Comparison of ENCODE assay signal across 17 cellular contexts in genomic region chr4:71239365-71239764, GRCh38.
DNase-seq lines count a peak whose midpoint lies in the region; ATAC-seq, FAIRE-seq and TF ChIP-seq lines count a peak whose summit lies in the region.
"Had no signal": no experiment of that assay in that cellular context is flagged by ENCODE, and none has a peak within 500 bp of the region (broad histone marks: within the 10 kb centered on the region; RNA-seq: fewer than 3 reads in every experiment).

No MANE protein-coding gene starts in this region.

- FAIRE-seq in H54 (lab: Jason Lieb, UNC), result no peak
- FAIRE-seq: H1 had no signal

- peaks cover 4% of the 10 kb centered on the region for H3K27me3 Mint-ChIP-seq in activated T-helper 17 cell treated with anti-CD3 and anti-CD28 coated beads, Interleukin-2, amount 50 U/mL, for 72 hours

- H3K27ac Mint-ChIP-seq in activated T-helper 17 cell treated with anti-CD3 and anti-CD28 coated beads, Interleukin-2, amount 50 U/mL, for 72 hours, result no peak overlapping the region
- H3K27ac Mint-ChIP-seq: naive thymus-derived CD4-positive, alpha-beta T cell had no signal

- no peaks in the 10 kb centered on the region for H3K36me3 Mint-ChIP-seq in activated T-helper 17 cell treated with anti-CD3 and anti-CD28 coated beads, Interleukin-2, amount 50 U/mL, for 72 hours (ENCODE audit: low read depth)
- H3K36me3 Mint-ChIP-seq: naive thymus-derived CD4-positive, alpha-beta T cell had no signal

- no peak for TF ChIP-seq POLR2A in H54 (IDR thresholded peaks at IDR 0.05; ENCODE audit: low read depth, low read length)

- H3K4me1 Mint-ChIP-seq in activated T-helper 17 cell treated with anti-CD3 and anti-CD28 coated beads, Interleukin-2, amount 50 U/mL, for 72 hours, result no peaks in the 10 kb centered on the region

- ATAC-seq in activated T-helper 17 cell treated with anti-CD3 and anti-CD28 coated beads, Interleukin-2, amount 50 U/mL, for 72 hours (replicated peaks), result peak; percentile 64
- ATAC-seq: activated T-cell treated with anti-CD3 and anti-CD28 coated beads, Interleukin-2, amount 50 U/mL, for 4 hours; gastroesophageal sphincter; naive thymus-derived CD4-positive, alpha-beta T cell had no signal

- H3K4me3 Mint-ChIP-seq in activated T-helper 17 cell treated with anti-CD3 and anti-CD28 coated beads, Interleukin-2, amount 50 U/mL, for 72 hours, result no peak overlapping the region
- H3K4me3 Mint-ChIP-seq: activated T-cell treated with anti-CD3 and anti-CD28 coated beads, Interleukin-2, amount 50 U/mL, for 4 hours; naive thymus-derived CD4-positive, alpha-beta T cell had no signal

- no peaks in the 10 kb centered on the region for H3K9me3 Mint-ChIP-seq in activated T-helper 17 cell treated with anti-CD3 and anti-CD28 coated beads, Interleukin-2, amount 50 U/mL, for 72 hours
- H3K9me3 Mint-ChIP-seq: activated T-cell treated with anti-CD3 and anti-CD28 coated beads, Interleukin-2, amount 50 U/mL, for 4 hours; naive thymus-derived CD4-positive, alpha-beta T cell had no signal

- DNase-seq in A172 (ENCODE audit: low spot score), result peak; percentile 18
- DNase-seq in H4 (ENCODE audit: low spot score), result peak; percentile 38
- peak; percentile 69 for DNase-seq in kidney glomerular epithelial cell (lab: John Stamatoyannopoulos, UW)
- no peak for DNase-seq in activated gamma-delta T cell (lab: John Stamatoyannopoulos, UW)
- DNase-seq in H54 (ENCODE audit: insufficient read length, low spot score), result no peak
- DNase-seq in OCI-M1 (lab: John Stamatoyannopoulos, UW), result no peak
- no peak for DNase-seq in NCI-H345 treated with DMSO at 0.1 percent for 48 hours (lab: John Stamatoyannopoulos, UW; ENCODE audit: unreplicated experiment)
- DNase-seq: activated CD4-positive, alpha-beta T cell treated with anti-CD3 and anti-CD28 coated beads, Interleukin-2, amount 50 U/mL, for 48 hours; activated T-cell treated with anti-CD3 and anti-CD28 coated beads, Interleukin-2, amount 50 U/mL, for 4 hours; Caco-2; cerebellar nuclear complex; lower lobe of right lung; naive thymus-derived CD4-positive, alpha-beta T cell; NCI-H187 had no signal

Comparison
In these comparisons a context has a peak if more than half of its experiments do, and no peak if none do; other contexts are left out.
1. DNase-seq: peak in A172 (single experiment), H4 (single experiment) and kidney glomerular epithelial cell (single experiment); none in activated gamma-delta T cell (single experiment), H54 (single experiment), OCI-M1 (single experiment) and NCI-H345 treated with DMSO at 0.1 percent for 48 hours (single experiment).